In genomic region chr3:152307829-152308474, GRCh38 we compare ENCODE assay signal across 10 cellular contexts. TPM values are rescaled to one million over a fixed set of nuclear protein-coding genes. Genes with fewer than 3 reads are reported as not detected.
DNase-seq lines count a peak whose midpoint lies in the region; ATAC-seq and TF ChIP-seq lines count a peak whose summit lies in the region.
"Had no signal": no experiment of that assay in that cellular context is flagged by ENCODE, and none has a peak within 500 bp of the region (broad histone marks: within the 10 kb centered on the region; RNA-seq: fewer than 3 reads in every experiment).

No MANE protein-coding gene starts in this region.

- H3K27me3 Mint-ChIP-seq in CD4-positive, alpha-beta memory T cell, result no peaks in the 10 kb centered on the region

- H3K79me2 ChIP-seq in Karpas-422 (ENCODE audit: low read length) (peaks cover 99% of the 10 kb centered on the region), fibroblast of lung (ENCODE audit: control insufficient read depth, insufficient read depth, low read length) (peaks cover 92% of the 10 kb centered on the region)

- POLR2A ChIA-PET in CD4-positive, alpha-beta memory T cell (lab: Charles Lee; ENCODE audit: partially characterized antibody), result interaction anchor here (0.9 to 3.5 kb wide), 11 partner anchors 8 to 129 kb away, joined by 3 to 18 read pairs (median 4); partner anchors contain the start of gene MBNL1

- H3K9me2 ChIP-seq in Karpas-422 (replicated peaks; ENCODE audit: insufficient read depth, low read length), result no peaks in the 10 kb centered on the region

- peak overlapping the region; percentile 33 for H3K27ac ChIP-seq in CD4-positive, alpha-beta memory T cell (ENCODE audit: low read depth, low read length)
- H3K27ac ChIP-seq in Karpas-422 (ENCODE audit: low read length) (peak overlapping the region; percentile 9; the same call in 1 of the 2 replicates), fibroblast of lung (ENCODE audit: insufficient read depth, low read length) (peak overlapping the region; percentile 51), neutrophil (peak overlapping the region; percentile 61)

- H2AFZ ChIP-seq in Karpas-422 (ENCODE audit: low read length) (no peak overlapping the region), fibroblast of lung (ENCODE audit: low read length) (no peak overlapping the region)

- peaks cover 25 to 57% of the 10 kb centered on the region in 2 donors for H3K36me3 Mint-ChIP-seq in CD4-positive, alpha-beta memory T cell

- peaks cover 88% of the 10 kb centered on the region for H3K4me1 ChIP-seq in CD4-positive, alpha-beta memory T cell (ENCODE audit: insufficient read depth, low read length)
- H3K4me1 ChIP-seq in Karpas-422 (ENCODE audit: low read length) (peaks cover 40% of the 10 kb centered on the region), fibroblast of lung (ENCODE audit: control insufficient read depth, extremely low read depth, insufficient read depth, low read length) (peaks cover 15% of the 10 kb centered on the region), neutrophil (ENCODE audit: control insufficient read depth in 1 of 2, insufficient read depth in 1 of 2, low read depth in 1 of 2, low read length in 1 of 2) (peaks cover 8 to 21% of the 10 kb centered on the region in 2 experiments)

- peak overlapping the region in 7 of 8 donors; percentile 20 to 73 (median 39) for H3K4me3 Mint-ChIP-seq in CD4-positive, alpha-beta memory T cell
- H3K4me3 Mint-ChIP-seq: neural crest cell had no signal

- H3K27ac Mint-ChIP-seq in CD4-positive, alpha-beta memory T cell, result peak overlapping the region; percentile 54 to 90 (median 85)

- H4K20me1 ChIP-seq in Karpas-422 (ENCODE audit: insufficient read depth, low read depth, low read length) (no peaks in the 10 kb centered on the region), fibroblast of lung (ENCODE audit: control insufficient read depth, extremely low read depth, insufficient read depth, low read length) (no peaks in the 10 kb centered on the region)

- H3K9me3 ChIP-seq in CD4-positive, alpha-beta memory T cell (ENCODE audit: control insufficient read depth in 1 of 2, low read length in 2 of 2), result no peaks in the 10 kb centered on the region
- H3K9me3 ChIP-seq in Karpas-422 (ENCODE audit: low read length) (no peaks in the 10 kb centered on the region), fibroblast of lung (ENCODE audit: control insufficient read depth, insufficient read depth, low read depth, low read length) (no peaks in the 10 kb centered on the region), neutrophil (no peaks in the 10 kb centered on the region)

- peaks cover 5% of the 10 kb centered on the region for H3K36me3 ChIP-seq in CD4-positive, alpha-beta memory T cell (ENCODE audit: insufficient read depth, low read length)
- H3K36me3 ChIP-seq in Karpas-422 (ENCODE audit: insufficient read depth, low read length) (peaks cover 20% of the 10 kb centered on the region; the same call in 1 of the 2 replicates), fibroblast of lung (ENCODE audit: control insufficient read depth, insufficient read depth, low read length) (no peaks in the 10 kb centered on the region), neutrophil (peaks cover 4% of the 10 kb centered on the region)

- TF ChIP-seq CTCF in fibroblast of lung (conservative IDR thresholded peaks at IDR 0.05 in 1 of 2, IDR thresholded peaks at IDR 0.05 in 1 of 2; ENCODE audit: low read depth in 1 of 2, low read length in 2 of 2) (no peak), neutrophil (IDR thresholded peaks at IDR 0.05) (no peak)

- H3K4me3 ChIP-seq in CD4-positive, alpha-beta memory T cell (ENCODE audit: low read length in 2 of 2), result no peak overlapping the region
- H3K4me3 ChIP-seq in Karpas-422 (ENCODE audit: low read length), result no peak overlapping the region
- H3K4me3 ChIP-seq in fibroblast of lung (replicated peaks in 1 of 4; ENCODE audit: control extremely low read depth in 1 of 4, insufficient read depth in 1 of 4, low read depth in 3 of 4, low read length in 4 of 4), result no peak overlapping the region
- no peak overlapping the region for H3K4me3 ChIP-seq in neutrophil (ENCODE audit: low read depth in 1 of 2, low read length in 1 of 2)

- intact Hi-C loops in CD4-positive, alpha-beta memory T cell (cut with micrococcal nuclease), result loop anchor here (1.0 to 10.0 kb wide), 2 partner anchors 10 to 137 kb away; no protein-coding TSS in a partner anchor

- H3K9ac ChIP-seq in Karpas-422 (ENCODE audit: low read length), result no peak overlapping the region
- H3K9ac ChIP-seq in fibroblast of lung (ENCODE audit: insufficient read depth, low read length), result no peak overlapping the region

- peaks cover 55 to 84% (median 67%) of the 10 kb centered on the region in 4 donors for H3K4me1 Mint-ChIP-seq in CD4-positive, alpha-beta memory T cell

- CTCF ChIA-PET in CD4-positive, alpha-beta memory T cell (lab: Charles Lee; ENCODE audit: partially characterized antibody), result interaction anchor here (0.9 kb wide), 1 partner anchor 21 kb away, joined by 3 read pairs; no protein-coding TSS in a partner anchor

- no peaks in the 10 kb centered on the region for H3K27me3 ChIP-seq in CD4-positive, alpha-beta memory T cell (ENCODE audit: insufficient read depth, low read length)
- H3K27me3 ChIP-seq in Karpas-422 (ENCODE audit: low read length), result no peaks in the 10 kb centered on the region
- no peaks in the 10 kb centered on the region for H3K27me3 ChIP-seq in fibroblast of lung (ENCODE audit: control insufficient read depth, insufficient read depth, low read length)
- no peaks in the 10 kb centered on the region for H3K27me3 ChIP-seq in neutrophil

- H3K9me3 Mint-ChIP-seq in CD4-positive, alpha-beta memory T cell, result no peaks in the 10 kb centered on the region
- H3K9me3 Mint-ChIP-seq: neural crest cell had no signal

- H3K4me2 ChIP-seq in Karpas-422 (ENCODE audit: low read depth, low read length, poor library complexity, severe bottlenecking) (no peak overlapping the region), fibroblast of lung (ENCODE audit: extremely low read depth, insufficient read depth, low read length) (no peak overlapping the region)

- no peak for DNase-seq in CD4-positive, alpha-beta memory T cell
- DNase-seq in Karpas-422, result no peak
- peak in 1 of 2 donors; percentile 28 for DNase-seq in fibroblast of lung (ENCODE audit: low read depth in 2 of 2)
- no peak for DNase-seq in epidermal melanocyte (ENCODE audit: insufficient read length, low spot score)
- no peak for DNase-seq in NCI-H524 (lab: John Stamatoyannopoulos, UW)
- DNase-seq: NCI-H1048 had no signal

- no peak for ATAC-seq in HG02884 (IDR thresholded peaks at IDR 0.05; ENCODE audit: unreplicated experiment)
- ATAC-seq in HG03520 (IDR thresholded peaks at IDR 0.05; ENCODE audit: unreplicated experiment), result no peak

RNA-seq across cellular contexts. Expression of gene MBNL1, which starts 39.2 kb away (rescaled TPM):
- 100 to 1,000 TPM; 420 to 430 TPM for total RNA-seq in CD4-positive, alpha-beta memory T cell
- 100 to 1,000 TPM; 289 to 302 TPM for polyA plus RNA-seq in CD4-positive, alpha-beta memory T cell
- 172 and 265 TPM in 2 replicates for total RNA-seq in Karpas-422 (2014; rRNA removed; shearing (Covaris generic); ENCODE audit: low replicate concordance)
- 196 and 213 TPM in 2 replicates for total RNA-seq in fibroblast of lung
- polyA plus RNA-seq in fibroblast of lung, result 145 and 150 TPM in 2 replicates
- polyA plus RNA-seq in fibroblast of lung (2012), result 83.0 and 112 TPM in 2 replicates
- polyA minus RNA-seq in fibroblast of lung (ENCODE audit: low replicate concordance), result 204 and 278 TPM in 2 replicates

Comparison
In these comparisons a context has a peak if more than half of its experiments do, and no peak if none do; other contexts are left out.
1. H3K27ac ChIP-seq: peak in every context shown above with its lines; median percentile 61 in neutrophil; 51 in fibroblast of lung; 33 in CD4-positive, alpha-beta memory T cell; 9 in Karpas-422.